In the genomic region with DNA sequence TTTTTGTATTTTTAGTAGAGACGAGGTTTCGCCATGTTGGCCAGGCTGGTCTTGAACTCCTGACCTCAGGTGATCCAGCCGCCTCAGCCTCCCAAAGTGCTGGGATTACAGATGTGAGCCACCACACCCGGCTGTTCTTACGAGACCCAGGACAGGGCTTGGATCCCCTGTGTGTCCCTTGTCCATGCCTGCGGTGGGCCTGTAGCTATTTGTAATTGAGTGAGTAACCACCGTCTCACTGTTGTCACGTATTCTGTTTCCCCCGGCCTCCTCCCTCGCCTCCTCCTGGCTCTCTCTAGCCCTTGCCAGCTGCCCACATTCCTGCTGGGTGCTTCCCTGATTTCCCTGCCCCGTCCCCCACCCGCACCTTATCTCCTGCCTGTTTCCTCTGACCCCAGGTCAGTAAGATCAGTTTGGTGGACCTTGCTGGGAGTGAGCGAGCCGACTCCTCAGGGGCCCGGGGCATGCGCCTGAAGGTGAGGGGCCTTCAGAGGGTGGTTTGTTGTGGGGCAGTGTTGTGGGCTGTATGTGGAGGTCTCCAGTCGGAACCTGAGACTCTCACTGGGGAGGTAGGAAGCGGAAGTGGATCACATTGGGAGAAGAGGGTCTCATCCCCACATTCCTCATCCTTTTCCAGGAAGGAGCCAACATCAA, we compare ENCODE assay signal across 29 cellular contexts. TPM values are rescaled to one million over a fixed set of nuclear protein-coding genes. Genes with fewer than 3 reads are reported as not detected.
"Had no signal": no experiment of that assay in that cellular context is flagged by ENCODE, and none has a peak within 500 bp of the region (broad histone marks: within the 10 kb centered on the region; RNA-seq: fewer than 3 reads in every experiment).

No MANE protein-coding gene starts in this region.

- DNase-seq: activated CD4-positive, alpha-beta T cell treated with anti-CD3 and anti-CD28 coated beads for 36 hours; activated CD4-positive, alpha-beta T cell treated with anti-CD3 and anti-CD28 coated beads, Interleukin-2, amount 10 ng/mL, durations not matched to agents 7 days and 5 days; activated CD4-positive, alpha-beta T cell treated with anti-CD3 and anti-CD28 coated beads, Interleukin-2, amount 50 U/mL, for 48 hours; activated CD8-positive, alpha-beta T cell treated with anti-CD3 and anti-CD28 coated beads, Interleukin-2, amount 10 ng/mL, durations not matched to agents 7 days and 5 days; activated gamma-delta T cell treated with Interleukin-2 at 50 U/mL for 16 hours; activated naive CD4-positive, alpha-beta T cell treated with anti-CD3 and anti-CD28 coated beads for 36 hours; activated naive CD8-positive, alpha-beta T cell treated with anti-CD3 and anti-CD28 coated beads, Interleukin-2, amount 50 U/mL, for 24 hours; activated T-cell treated with anti-CD3 and anti-CD28 coated beads, Interleukin-2, amount 50 U/mL, for 24 hours; anterior cingulate cortex; brain microvascular endothelial cell; Kasumi-1; KG1; MM.1S; MV-4-11; NCI-H1092; NCI-H1436 treated with DMSO at 0.1 percent for 48 hours; NCI-H1694 treated with DMSO at 0.1 percent for 48 hours; NCI-H2029; NCI-H510A; NCI-H526; NCI-H748 treated with DMSO at 0.1 percent for 48 hours; OCI-M1; Right ventricle myocardium superior; SW 1271; T-helper 1 cell; T-helper 2 cell; T-helper 9 cell had no signal

- H3K27me3 ChIP-seq: brain microvascular endothelial cell had no signal

- H3K27ac ChIP-seq: brain microvascular endothelial cell had no signal

- ATAC-seq: activated CD4-positive, alpha-beta T cell treated with anti-CD3 and anti-CD28 coated beads for 36 hours; activated CD4-positive, CD25-positive, alpha-beta regulatory T cell treated with anti-CD3 and anti-CD28 coated beads, Interleukin-2, amount 50 U/mL, for 24 hours; activated CD8-positive, alpha-beta T cell treated with anti-CD3 and anti-CD28 coated beads, Interleukin-2, amount 10 ng/mL, durations not matched to agents 7 days and 5 days; activated naive CD4-positive, alpha-beta T cell treated with anti-CD3 and anti-CD28 coated beads, Interleukin-2, amount 50 U/mL, for 72 hours; activated naive CD8-positive, alpha-beta T cell treated with anti-CD3 and anti-CD28 coated beads, Interleukin-2, amount 50 U/mL, for 24 hours had no signal

RNA-seq across cellular contexts. Expression of gene SLC52A1, which starts 31.9 kb away (rescaled TPM):
- total RNA-seq: Right ventricle myocardium superior had no signal
